Comparison of ENCODE assay signal across 9 cellular contexts in the genomic region with DNA sequence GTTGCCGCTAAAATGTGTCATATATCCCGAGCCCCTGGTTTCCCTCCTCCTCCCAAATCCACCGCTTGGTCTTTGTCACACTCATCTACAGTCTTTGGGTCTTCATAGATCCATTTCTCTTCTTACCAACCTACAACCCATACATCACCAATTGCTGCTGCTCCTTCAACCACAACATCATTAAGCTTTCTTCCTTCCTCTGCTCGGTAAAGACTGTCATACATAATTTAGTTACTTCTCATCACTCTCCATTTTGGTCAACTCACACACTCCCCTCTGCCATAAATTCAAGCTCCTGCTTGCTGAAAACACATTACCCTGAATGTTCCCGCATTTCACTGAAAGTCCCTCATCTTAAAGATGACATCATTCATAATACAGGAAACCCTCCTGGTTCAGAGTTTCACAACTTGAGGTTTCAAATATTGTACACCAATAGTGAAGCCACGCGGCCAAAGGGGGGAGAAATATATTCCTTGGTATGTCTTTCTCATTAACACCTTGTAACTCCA. TPM values are rescaled to one million over a fixed set of nuclear protein-coding genes. Genes with fewer than 3 reads are reported as not detected.
DNase-seq lines count a peak whose midpoint lies in the region; ATAC-seq and TF ChIP-seq lines count a peak whose summit lies in the region.
"Had no signal": no experiment of that assay in that cellular context is flagged by ENCODE, and none has a peak within 500 bp of the region (broad histone marks: within the 10 kb centered on the region; RNA-seq: fewer than 3 reads in every experiment).

No MANE protein-coding gene starts in this region.

- H3K4me2 ChIP-seq in IMR-90 (ENCODE audit: low read depth, low read length): no peak overlapping the region

- peak overlapping the region; percentile 84 for H3K4me3 ChIP-seq in CD4-positive, CD25-positive, alpha-beta regulatory T cell (ENCODE audit: low read depth, low read length)
- no peak overlapping the region for H3K4me3 ChIP-seq in IMR-90 (ENCODE audit: insufficient read depth, low read depth, low read length)
- H3K4me3 ChIP-seq: lung had no signal

- peak overlapping the region; percentile 12; the same call in 1 of the 2 replicates for H4K91ac ChIP-seq in IMR-90 (ENCODE audit: insufficient read depth, low read depth, low read length)

- H2AK9ac ChIP-seq in IMR-90 (replicated peaks; ENCODE audit: low read depth, low read length, poor library complexity): no peak overlapping the region

- H3K27ac Mint-ChIP-seq in CD4-positive, CD25-positive, alpha-beta regulatory T cell: peak overlapping the region; percentile 90 to 99 (median 92)

- dilution Hi-C loops in IMR-90 (cut with HindIII; ENCODE audit: low sequenced_read_pairs, unreplicated experiment): loop anchor here (25.0 kb wide), 1 partner anchor 343 kb away; no protein-coding TSS in a partner anchor

- no peaks in the 10 kb centered on the region for H3K9me3 ChIP-seq in CD4-positive, CD25-positive, alpha-beta regulatory T cell (ENCODE audit: control insufficient read depth in 2 of 2, low read length in 2 of 2)
- H3K9me3 ChIP-seq in IMR-90 (ENCODE audit: control insufficient read depth, insufficient read depth, low read length): no peaks in the 10 kb centered on the region

- H2BK120ac ChIP-seq in IMR-90 (ENCODE audit: low read depth, low read length): peak overlapping the region; percentile 65

- H3K4me1 Mint-ChIP-seq in CD4-positive, CD25-positive, alpha-beta regulatory T cell: peaks cover 16 to 51% (median 26%) of the 10 kb centered on the region in 4 donors

- H3K36me3 ChIP-seq in CD4-positive, CD25-positive, alpha-beta regulatory T cell (ENCODE audit: control insufficient read depth, insufficient read depth, low read length): peaks cover 14% of the 10 kb centered on the region
- H3K36me3 ChIP-seq in IMR-90 (ENCODE audit: control insufficient read depth, insufficient read depth, low read length): peaks cover 11% of the 10 kb centered on the region

- peak overlapping the region; percentile 6; the same call in 1 of the 2 replicates for H2BK20ac ChIP-seq in IMR-90 (ENCODE audit: low read depth, low read length)

- peaks cover 33% of the 10 kb centered on the region for H3K9me1 ChIP-seq in IMR-90 (ENCODE audit: insufficient read depth, low read length)

- H3K27me3 Mint-ChIP-seq in CD4-positive, CD25-positive, alpha-beta regulatory T cell: no peaks in the 10 kb centered on the region

- 0 out of 2 replicates have a peak overlapping the region, but pooled peaks have one; percentile 35 for H2AK5ac ChIP-seq in IMR-90 (ENCODE audit: low read depth, low read length)

- POLR2A ChIA-PET in IMR-90 (lab: Charles Lee; ENCODE audit: unreplicated experiment): no interaction called here

- peak overlapping the region; percentile 74; the same call in 2 of the 3 replicates for H2BK15ac ChIP-seq in IMR-90 (ENCODE audit: low read depth, low read length)

- intact Hi-C loops in IMR-90 (cut with micrococcal nuclease): no loop called here

- TF ChIP-seq CTCF in IMR-90 (conservative IDR thresholded peaks at IDR 0.05; ENCODE audit: low read depth, low read length): no peak

- no peak overlapping the region for H3K14ac ChIP-seq in IMR-90 (replicated peaks; ENCODE audit: low read depth, low read length)

- H2BK5ac ChIP-seq in IMR-90 (ENCODE audit: low read depth, low read length, poor library complexity, severe bottlenecking): no peak overlapping the region

- H3K4me1 ChIP-seq in CD4-positive, CD25-positive, alpha-beta regulatory T cell (ENCODE audit: control insufficient read depth, insufficient read depth, low read length, poor library complexity, severe bottlenecking): peaks cover 38% of the 10 kb centered on the region
- H3K4me1 ChIP-seq in IMR-90 (ENCODE audit: control insufficient read depth, insufficient read depth, low read length): peaks cover 17% of the 10 kb centered on the region

- no peak overlapping the region for H3K23ac ChIP-seq in IMR-90 (ENCODE audit: low read depth, low read length)

- no peak overlapping the region for H2AFZ ChIP-seq in IMR-90 (replicated peaks; ENCODE audit: low read length, poor library complexity)

- H4K20me1 ChIP-seq in IMR-90 (ENCODE audit: insufficient read depth, low read length): no peaks in the 10 kb centered on the region

- H3K56ac ChIP-seq in IMR-90 (ENCODE audit: extremely low read depth, insufficient read depth, low read length): no peak overlapping the region

- H3K27ac ChIP-seq in CD4-positive, CD25-positive, alpha-beta regulatory T cell (ENCODE audit: insufficient read depth, low read length, poor library complexity, severe bottlenecking): peak overlapping the region; percentile 93
- no peak overlapping the region for H3K27ac ChIP-seq in IMR-90 (ENCODE audit: insufficient read depth, low read length)

- CTCF ChIA-PET in IMR-90 (lab: Yijun Ruan, JAX): interaction anchor here (0.7 kb wide), 1 partner anchor 11 kb away, joined by 3 read pairs; no protein-coding TSS in a partner anchor

- peak in 2 of 3 donors; percentile 20 to 56 for DNase-seq in CD4-positive, CD25-positive, alpha-beta regulatory T cell
- no peak for DNase-seq in IMR-90
- peak; percentile 22 for DNase-seq in central memory CD4-positive, alpha-beta T cell
- DNase-seq in UCSD-AML1 (lab: John Stamatoyannopoulos, UW; ENCODE audit: unreplicated experiment): no peak
- DNase-seq in SW 1271 (lab: John Stamatoyannopoulos, UW): no peak
- no peak for DNase-seq in GOT3 (lab: John Stamatoyannopoulos, UW)
- no peak for DNase-seq in NCI-H510A treated with DMSO at 0.1 percent for 48 hours (lab: John Stamatoyannopoulos, UW)

- ATAC-seq in CD4-positive, CD25-positive, alpha-beta regulatory T cell (ENCODE audit: low read depth in 2 of 2): no peak
- ATAC-seq in GM21390 (IDR thresholded peaks at IDR 0.05; ENCODE audit: unreplicated experiment) (peak; percentile 28), IMR-90 (ENCODE audit: low read depth) (no peak)

- H3K27me3 ChIP-seq in CD4-positive, CD25-positive, alpha-beta regulatory T cell (ENCODE audit: control insufficient read depth, insufficient read depth, low read length): peaks cover 5% of the 10 kb centered on the region
- no peaks in the 10 kb centered on the region for H3K27me3 ChIP-seq in IMR-90 (ENCODE audit: control insufficient read depth, insufficient read depth, low read length)

- H3K36me3 Mint-ChIP-seq in CD4-positive, CD25-positive, alpha-beta regulatory T cell: no peaks in the 10 kb centered on the region

- H4K8ac ChIP-seq in IMR-90 (ENCODE audit: low read depth in 2 of 2, low read length in 2 of 2): no peak overlapping the region; a peak in 1 of 4 replicates

- in situ Hi-C loops in IMR-90 (cut with MboI; ENCODE audit: low sequenced_read_pairs): no loop called here

- peak overlapping the region; percentile 83 to 92 (median 88) for H3K4me3 Mint-ChIP-seq in CD4-positive, CD25-positive, alpha-beta regulatory T cell

- peaks cover 0 to 1% (median 0%) of the 10 kb centered on the region in 7 donors for H3K9me3 Mint-ChIP-seq in CD4-positive, CD25-positive, alpha-beta regulatory T cell

- TF ChIP-seq POLR2A in IMR-90 (IDR thresholded peaks at IDR 0.05; ENCODE audit: low read depth, low read length): no peak

- no TSS peak for BruUV-seq in IMR-90 (replicated peaks; lab: Mats Ljungman, UMichigan)

- peaks cover 22 to 36% of the 10 kb centered on the region in 2 experiments for H3K79me1 ChIP-seq in IMR-90 (ENCODE audit: low read depth in 1 of 2, low read length in 2 of 2)

- 79% methylated on average over 4 of the region's 7 CpGs; no CpG with 5 or more reads in 1 of the 2 experiments for WGBS in IMR-90 (ENCODE audit: extremely low coverage in 2 of 2, insufficient read length in 1 of 2), 2 experiments

- H4K5ac ChIP-seq in IMR-90 (ENCODE audit: low read depth, low read length): no peak overlapping the region

- no peak overlapping the region for H3K9ac ChIP-seq in IMR-90 (ENCODE audit: low read depth, low read length)

- H3K18ac ChIP-seq in IMR-90 (ENCODE audit: low read depth, low read length): no peak overlapping the region

- TF ChIP-seq RAD21 in IMR-90 (IDR thresholded peaks at IDR 0.05; ENCODE audit: low read length): no peak

- no peak overlapping the region for H3K4ac ChIP-seq in IMR-90 (ENCODE audit: low read depth, low read length)

TF ChIP-seq in IMR-90, 13 proteins besides CTCF, POLR2A, EP300 and RAD21 (continues in another document):
- TF ChIP-seq FOS (IDR thresholded peaks at IDR 0.05; ENCODE audit: low read depth, low read length) (no peak), RCOR1 (IDR thresholded peaks at IDR 0.05; ENCODE audit: insufficient replicate concordance, low read length) (no peak), ELK1 (IDR thresholded peaks at IDR 0.05; ENCODE audit: borderline replicate concordance, low read depth, low read length) (no peak), NFE2L2 (IDR thresholded peaks at IDR 0.05; ENCODE audit: low read depth, low read length) (no peak), SMC3 (IDR thresholded peaks at IDR 0.05; ENCODE audit: low read depth, low read length) (no peak), MAFK (IDR thresholded peaks at IDR 0.05; ENCODE audit: low read depth, low read length) (no peak), MXI1 (IDR thresholded peaks at IDR 0.05; ENCODE audit: borderline replicate concordance, low read depth, low read length) (no peak), CEBPB (IDR thresholded peaks at IDR 0.05; ENCODE audit: low read depth, low read length) (no peak), USF2 (IDR thresholded peaks at IDR 0.05; ENCODE audit: low read depth, low read length) (no peak), RFX5 (IDR thresholded peaks at IDR 0.05; ENCODE audit: low read depth, low read length) (no peak)

RNA-seq across cellular contexts. Expression of gene DCTD, which starts 1.7 kb away (rescaled TPM):
- 57.5 TPM for total RNA-seq in CD4-positive, CD25-positive, alpha-beta regulatory T cell
- polyA plus RNA-seq in CD4-positive, CD25-positive, alpha-beta regulatory T cell: 100 to 1,000 TPM in 1 of 4 donors, 10 to 100 TPM in 3; 84.1 to 104 (median 89.2) TPM
- total RNA-seq in IMR-90 (2012; rRNA removed): 84.2 and 90.3 TPM in 2 replicates
- 113 and 127 TPM in 2 replicates for polyA plus RNA-seq in IMR-90 (2012; rRNA removed)
- polyA plus RNA-seq in IMR-90 (2012; cell fraction: cytosol; rRNA removed): 99.3 and 108 TPM in 2 replicates
- 122 and 215 TPM in 2 replicates for polyA plus RNA-seq in IMR-90 (2012; cell fraction: nucleus; rRNA removed; ENCODE audit: low replicate concordance)

Comparison
In these comparisons a context has a peak if more than half of its experiments do, and no peak if none do; other contexts are left out.
1. DNase-seq: peak in CD4-positive, CD25-positive, alpha-beta regulatory T cell (2 of 3) and central memory CD4-positive, alpha-beta T cell (single experiment); none in IMR-90 (single experiment), UCSD-AML1 (single experiment), SW 1271 (0 of 2), GOT3 (single experiment) and NCI-H510A treated with DMSO at 0.1 percent for 48 hours (single experiment).